In the genomic region with DNA sequence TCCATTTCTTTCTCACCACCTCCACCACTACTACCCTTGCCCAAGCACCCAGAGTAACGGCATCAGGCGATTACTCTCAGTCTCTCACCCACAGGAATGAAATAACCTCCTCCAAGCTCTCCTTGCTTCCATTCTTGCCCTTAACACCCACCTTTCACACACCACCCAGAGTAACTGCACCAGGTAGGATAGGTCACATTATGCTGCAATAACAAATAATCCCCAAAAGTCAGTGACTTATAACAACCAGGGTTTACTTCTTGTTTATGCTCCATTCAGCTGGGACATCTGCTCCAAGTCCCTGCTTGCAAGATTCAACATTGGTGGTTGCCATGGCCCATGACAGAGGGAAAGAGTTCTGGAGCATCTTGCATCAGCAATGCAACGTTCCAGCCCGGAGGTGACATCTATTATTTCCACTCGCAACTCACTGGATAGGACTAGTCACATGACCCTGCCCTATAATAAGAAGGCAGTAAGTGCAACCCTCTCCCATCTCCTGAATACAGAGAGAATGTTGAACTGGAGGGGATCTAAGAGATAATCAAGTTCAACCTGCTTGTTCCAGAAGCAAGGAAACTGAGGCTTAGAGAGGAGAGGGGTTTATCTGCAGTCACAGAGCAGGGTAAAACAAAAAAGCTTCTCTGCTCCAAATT, we compare ENCODE assay signal across 7 cellular contexts.
"Had no signal": no experiment of that assay in that cellular context is flagged by ENCODE, and none has a peak within 500 bp of the region (broad histone marks: within the 10 kb centered on the region; RNA-seq: fewer than 3 reads in every experiment).

No MANE protein-coding gene starts in this region.

- H2AFZ ChIP-seq: GM23338 had no signal

- ATAC-seq: GM23338 had no signal

- DNase-seq: H9, HCEC 1CT had no signal

- H3K4me3 Mint-ChIP-seq: GM23338, H9 had no signal

- H3K27ac Mint-ChIP-seq: GM23338, H9, IgD-negative memory B cell had no signal

- H3K4me2 ChIP-seq: GM23338 had no signal

- H3K4me3 ChIP-seq: GM23338 had no signal

- H3K36me3 Mint-ChIP-seq: IgD-negative memory B cell had no signal

- H3K4me1 Mint-ChIP-seq: GM23338, IgD-negative memory B cell had no signal

- H3K9me3 Mint-ChIP-seq: GM23338, H9 had no signal

- FAIRE-seq: H1, H54, HTR-8/SVneo had no signal
